In the genomic region with DNA sequence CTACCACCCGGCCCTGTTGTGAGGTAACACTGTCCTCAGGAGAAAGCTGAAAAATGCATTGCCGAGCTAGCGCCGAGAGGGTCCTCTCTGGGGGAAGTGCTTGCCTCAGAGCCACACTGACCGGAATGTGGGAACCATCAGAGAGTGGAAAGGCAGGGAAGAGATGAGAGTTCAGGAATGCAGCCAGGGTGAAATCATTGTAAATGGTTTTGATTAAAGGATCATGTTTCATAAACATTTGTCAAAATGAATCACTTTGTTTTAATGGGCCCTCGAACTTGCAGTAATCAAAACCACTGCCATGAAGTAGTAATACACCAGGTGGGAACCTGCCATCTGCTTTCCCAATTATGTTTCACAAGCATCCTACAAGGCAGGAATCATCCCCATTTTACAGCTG, we compare ENCODE assay signal across 17 cellular contexts. TPM values are rescaled to one million over a fixed set of nuclear protein-coding genes. Genes with fewer than 3 reads are reported as not detected.
DNase-seq lines count a peak whose midpoint lies in the region; TF ChIP-seq lines count a peak whose summit lies in the region.
"Had no signal": no experiment of that assay in that cellular context is flagged by ENCODE, and none has a peak within 500 bp of the region (broad histone marks: within the 10 kb centered on the region; RNA-seq: fewer than 3 reads in every experiment).

No MANE protein-coding gene starts in this region.

- no peaks in the 10 kb centered on the region for H3K27me3 ChIP-seq in mesendoderm (ENCODE audit: insufficient read depth, low read length, poor library complexity)
- H3K27me3 ChIP-seq in dorsolateral prefrontal cortex: peaks cover 0 to 3% (median 0%) of the 10 kb centered on the region in 45 donors
- H3K27me3 ChIP-seq: pancreas had no signal

- H3K27ac ChIP-seq in mesendoderm (ENCODE audit: low read depth, low read length) (no peak overlapping the region), dorsolateral prefrontal cortex (no peak overlapping the region)
- H3K27ac ChIP-seq: A549, pancreas had no signal

- no peak overlapping the region for H3K4me2 ChIP-seq in mesendoderm (ENCODE audit: low read length)
- H3K4me2 ChIP-seq: A549 had no signal

- no peaks in the 10 kb centered on the region for H3K79me1 ChIP-seq in mesendoderm (ENCODE audit: low read length)

- H3K23ac ChIP-seq in mesendoderm (ENCODE audit: low read length): no peak overlapping the region

- H3K4me3 ChIP-seq in epithelial cell of esophagus (ENCODE audit: low read length) (no peak overlapping the region), skeletal muscle cell (ENCODE audit: low read depth, low read length) (no peak overlapping the region), mesendoderm (ENCODE audit: low read length) (no peak overlapping the region), dorsolateral prefrontal cortex (no peak overlapping the region)
- H3K4me3 ChIP-seq: A549, pancreas had no signal

- DNase-seq in NCI-H2171 treated with DMSO at 0.1 percent for 48 hours (lab: John Stamatoyannopoulos, UW) (peak; percentile 32), NCI-H2171 (lab: John Stamatoyannopoulos, UW) (no peak), NCI-H69 (lab: John Stamatoyannopoulos, UW) (peak; percentile 58), epithelial cell of esophagus (ENCODE audit: low read depth) (peak; percentile 8), skeletal muscle cell (ENCODE audit: low read depth) (peak; percentile 49), mesendoderm (no peak), NCI-H345 (lab: John Stamatoyannopoulos, UW) (no peak), dorsolateral prefrontal cortex (no peak)
- DNase-seq: activated CD4-positive, alpha-beta T cell treated with anti-CD3 and anti-CD28 coated beads for 36 hours; activated T-cell treated with anti-CD3 and anti-CD28 coated beads, Interleukin-2, amount 50 U/mL, for 48 hours; aorta; midbrain; NCI-H526; pancreas had no signal

- no peak overlapping the region for H4K8ac ChIP-seq in mesendoderm (ENCODE audit: low read depth, low read length)

- no peaks in the 10 kb centered on the region for H3K79me2 ChIP-seq in mesendoderm (ENCODE audit: control insufficient read depth, insufficient read depth, low read length)

- no CpG with 5 or more reads among the region's 6 CpGs for WGBS in mesendoderm (ENCODE audit: extremely low coverage, insufficient coverage, low lambda C conversion rate)

- H3K4me1 ChIP-seq in mesendoderm (ENCODE audit: control insufficient read depth, low read depth, low read length): no peaks in the 10 kb centered on the region
- H3K4me1 ChIP-seq: A549, pancreas had no signal

- H3K9ac ChIP-seq in mesendoderm (ENCODE audit: low read length): no peak overlapping the region

- intact Hi-C loops in dorsolateral prefrontal cortex (cut with DNase I): loop anchor here (5.0 to 10.0 kb wide), 2 partner anchors 99 to 176 kb away; a partner anchor contains a TSS

- no peak overlapping the region for H2BK5ac ChIP-seq in mesendoderm (ENCODE audit: low read length)

- no peak overlapping the region for H3K4ac ChIP-seq in mesendoderm (ENCODE audit: low read depth, low read length)

- H2BK15ac ChIP-seq in mesendoderm (replicated peaks; ENCODE audit: low read depth): no peak overlapping the region

- TF ChIP-seq CTCF in epithelial cell of esophagus (IDR thresholded peaks at IDR 0.05; ENCODE audit: insufficient read depth, low read depth, low read length, missing control alignments) (no peak), dorsolateral prefrontal cortex (IDR thresholded peaks at IDR 0.05 in 54 of 56, conservative IDR thresholded peaks at IDR 0.05 in 2 of 56; ENCODE audit: low read depth in 1 of 56, partially characterized antibody in 56 of 56) (no peak)

- no peak overlapping the region for H4K5ac ChIP-seq in mesendoderm (ENCODE audit: low read length)

- peaks cover 11% of the 10 kb centered on the region for H3K36me3 ChIP-seq in mesendoderm (ENCODE audit: control insufficient read depth, insufficient read depth, low read length)
- H3K36me3 ChIP-seq: pancreas had no signal

- H2AK5ac ChIP-seq in mesendoderm (ENCODE audit: low read length): no peak overlapping the region

- H3K56ac ChIP-seq in mesendoderm (ENCODE audit: low read length): no peak overlapping the region

- H2BK120ac ChIP-seq in mesendoderm (ENCODE audit: low read depth, low read length): no peak overlapping the region

- no peak overlapping the region for H3K18ac ChIP-seq in mesendoderm (ENCODE audit: low read length)

RNA-seq across cellular contexts. Expression of a gene that starts 16.9 kb away (rescaled TPM):
- not detected for polyA plus RNA-seq in mesendoderm (2013, experiment 1 of 2)
- polyA plus RNA-seq in mesendoderm (2013, experiment 2 of 2): not detected
- under 1 TPM in 1 of 120 experiments, not detected in 119; 0.59 TPM for total RNA-seq in dorsolateral prefrontal cortex
- total RNA-seq: aorta, frontal cortex, pancreas, subcutaneous adipose tissue had no signal
- polyA plus RNA-seq: A549, aorta, pancreas had no signal

RNA-seq across cellular contexts. Expression of a gene that starts 23.3 kb away (rescaled TPM):
- polyA plus RNA-seq in mesendoderm (2013, experiment 1 of 2): 166 TPM
- 164 TPM for polyA plus RNA-seq in mesendoderm (2013, experiment 2 of 2)
- 10 to 100 TPM; 10.8 to 22.0 (median 16.5) TPM for total RNA-seq in dorsolateral prefrontal cortex

Comparison
In these comparisons a context has a peak if more than half of its experiments do, and no peak if none do; other contexts are left out.
1. DNase-seq: peak in NCI-H2171 treated with DMSO at 0.1 percent for 48 hours (single experiment), NCI-H69 (single experiment), epithelial cell of esophagus (single experiment) and skeletal muscle cell (single experiment); none in NCI-H2171 (single experiment), mesendoderm (single experiment), NCI-H345 (single experiment) and dorsolateral prefrontal cortex (0 of 10).